Comparison of ENCODE assay signal across 9 cellular contexts in the genomic region with DNA sequence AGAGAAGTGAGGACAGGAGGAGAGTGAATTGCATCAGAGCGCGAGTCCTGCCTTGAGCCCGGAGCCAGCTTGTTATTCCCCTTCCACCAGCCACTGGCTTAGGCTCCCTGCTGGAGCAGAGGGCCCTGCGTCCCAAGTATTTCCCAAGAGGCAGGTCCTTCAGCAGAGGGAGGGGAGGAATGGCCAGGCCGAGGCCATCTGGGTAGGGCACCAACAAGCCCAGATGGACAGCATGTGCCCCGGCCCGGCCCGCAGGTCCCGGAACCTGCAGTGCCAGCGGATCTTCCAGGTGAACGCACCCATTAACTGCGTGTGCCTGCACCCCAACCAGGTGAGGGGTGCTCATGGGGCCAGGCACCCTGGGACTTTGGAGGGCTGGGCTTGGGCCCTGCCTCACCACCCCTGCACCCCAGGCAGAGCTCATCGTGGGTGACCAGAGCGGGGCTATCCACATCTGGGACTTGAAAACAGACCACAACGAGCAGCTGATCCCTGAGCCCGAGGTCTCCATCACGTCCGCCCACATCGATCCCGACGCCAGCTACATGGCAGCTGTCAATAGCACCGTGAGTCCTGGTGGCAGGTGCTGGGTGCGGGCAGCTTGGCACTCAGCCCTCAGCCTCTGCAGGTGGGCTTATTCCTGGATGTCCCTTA. TPM values are rescaled to one million over a fixed set of nuclear protein-coding genes. Genes with fewer than 3 reads are reported as not detected.
DNase-seq lines count a peak whose midpoint lies in the region; ATAC-seq and TF ChIP-seq lines count a peak whose summit lies in the region.
"Had no signal": no experiment of that assay in that cellular context is flagged by ENCODE, and none has a peak within 500 bp of the region (broad histone marks: within the 10 kb centered on the region; RNA-seq: fewer than 3 reads in every experiment).

No MANE protein-coding gene starts in this region.

- intact Hi-C loops in psoas muscle (cut with DNase I): loop anchor here in 1 of 2 donors (5.0 kb wide), 1 partner anchor 50 kb away; a partner anchor contains a TSS

- TF ChIP-seq CTCF in NB4 (IDR thresholded peaks at IDR 0.05; ENCODE audit: low read depth, low read length): no peak
- TF ChIP-seq CTCF in brain (conservative IDR thresholded peaks at IDR 0.05): no peak
- no peak for TF ChIP-seq CTCF in psoas muscle (IDR thresholded peaks at IDR 0.05)

- peaks cover 3% of the 10 kb centered on the region for H3K27me3 Mint-ChIP-seq in activated CD4-positive, alpha-beta T cell treated with anti-CD3 and anti-CD28 coated beads, Interleukin-2, amount 10 ng/mL, durations not matched to agents 7 days and 5 days
- peaks cover 3% of the 10 kb centered on the region for H3K27me3 Mint-ChIP-seq in brain

- no peaks in the 10 kb centered on the region for H3K27me3 ChIP-seq in psoas muscle (ENCODE audit: insufficient read depth in 3 of 3, low read length in 2 of 3)

- no peaks in the 10 kb centered on the region for H3K9me3 Mint-ChIP-seq in activated CD4-positive, alpha-beta T cell treated with anti-CD3 and anti-CD28 coated beads, Interleukin-2, amount 10 ng/mL, durations not matched to agents 7 days and 5 days
- H3K9me3 Mint-ChIP-seq in brain: peaks cover 0 to 13% (median 5%) of the 10 kb centered on the region in 5 experiments

- peak overlapping the region; percentile 47 for H3K4me3 ChIP-seq in NB4 (ENCODE audit: low read depth, low read length)
- peak overlapping the region; percentile 81 for H3K4me3 ChIP-seq in psoas muscle

- no peak for DNase-seq in activated CD4-positive, alpha-beta T cell treated with anti-CD3 and anti-CD28 coated beads, Interleukin-2, amount 10 ng/mL, durations not matched to agents 7 days and 5 days
- DNase-seq in activated CD4-positive, alpha-beta T cell treated with anti-CD3 and anti-CD28 coated beads, Interleukin-2, amount 50 U/mL, for 1 hour: no peak
- DNase-seq in NB4 (ENCODE audit: low read depth) (peak; percentile 54), psoas muscle (no peak)

- ATAC-seq in psoas muscle (no peak), GM18505 (IDR thresholded peaks at IDR 0.05; ENCODE audit: unreplicated experiment) (no peak), GM21786 (IDR thresholded peaks at IDR 0.05; ENCODE audit: unreplicated experiment) (no peak), GM19452 (IDR thresholded peaks at IDR 0.05; ENCODE audit: unreplicated experiment) (no peak)

- H3K27ac ChIP-seq in psoas muscle: peak overlapping the region; percentile 95

- H3K4me1 ChIP-seq in psoas muscle: peaks cover 39% of the 10 kb centered on the region

- H3K27ac Mint-ChIP-seq in activated CD4-positive, alpha-beta T cell treated with anti-CD3 and anti-CD28 coated beads, Interleukin-2, amount 10 ng/mL, durations not matched to agents 7 days and 5 days: peak overlapping the region; percentile 19
- peak overlapping the region in 4 of 5 experiments; percentile 80 to 97 (median 94) for H3K27ac Mint-ChIP-seq in brain

- TF ChIP-seq POLR2A in NB4 (IDR thresholded peaks at IDR 0.05; ENCODE audit: extremely low read depth, insufficient read length) (no peak), GM18505 (IDR thresholded peaks at IDR 0.05; ENCODE audit: borderline replicate concordance, extremely low read depth, insufficient read depth, insufficient read length) (no peak)

- H3K36me3 ChIP-seq in psoas muscle (ENCODE audit: insufficient read depth in 1 of 2, low read depth in 1 of 2): peaks cover 0 to 38% of the 10 kb centered on the region in 2 donors

- H3K36me3 Mint-ChIP-seq in activated CD4-positive, alpha-beta T cell treated with anti-CD3 and anti-CD28 coated beads, Interleukin-2, amount 10 ng/mL, durations not matched to agents 7 days and 5 days (ENCODE audit: low read depth): peaks cover 15% of the 10 kb centered on the region
- H3K36me3 Mint-ChIP-seq in brain: peaks cover 7% of the 10 kb centered on the region

- POLR2A ChIA-PET in activated CD4-positive, alpha-beta T cell treated with anti-CD3 and anti-CD28 coated beads, Interleukin-2, amount 10 ng/mL, durations not matched to agents 7 days and 5 days (lab: Charles Lee): no interaction called here

- CTCF ChIA-PET in activated CD4-positive, alpha-beta T cell treated with anti-CD3 and anti-CD28 coated beads, Interleukin-2, amount 10 ng/mL, durations not matched to agents 7 days and 5 days (lab: Charles Lee): interaction anchor here (0.6 kb wide), 1 partner anchor 40 kb away, joined by 3 read pairs; no protein-coding TSS in a partner anchor

- H3K9me3 ChIP-seq in psoas muscle: no peaks in the 10 kb centered on the region

- H3K4me3 Mint-ChIP-seq in activated CD4-positive, alpha-beta T cell treated with anti-CD3 and anti-CD28 coated beads, Interleukin-2, amount 10 ng/mL, durations not matched to agents 7 days and 5 days: peak overlapping the region; percentile 76
- H3K4me3 Mint-ChIP-seq in brain: peak overlapping the region; percentile 84 to 91 (median 89)

- H3K4me1 Mint-ChIP-seq in activated CD4-positive, alpha-beta T cell treated with anti-CD3 and anti-CD28 coated beads, Interleukin-2, amount 10 ng/mL, durations not matched to agents 7 days and 5 days: peaks cover 26% of the 10 kb centered on the region
- peaks cover 26% of the 10 kb centered on the region for H3K4me1 Mint-ChIP-seq in brain

- 75 to 87% (median 82%) methylated on average over 22 to 23 of the region's 23 CpGs for WGBS in psoas muscle, 3 donors

RNA-seq across cellular contexts. Expression of a gene that starts 1.7 kb away (rescaled TPM):
- total RNA-seq in activated CD4-positive, alpha-beta T cell treated with anti-CD3 and anti-CD28 coated beads, Interleukin-2, amount 10 ng/mL, durations not matched to agents 7 days and 5 days: 10 to 100 TPM; 35.9 to 36.4 TPM
- polyA plus RNA-seq in brain (ENCODE audit: insufficient read depth, low read depth, low replicate concordance) (131 TPM), psoas muscle (10 to 100 TPM; 58.1 to 60.5 (median 59.7) TPM)
- total RNA-seq in psoas muscle: 10 to 100 TPM; 18.8 to 35.0 (median 28.7) TPM

RNA-seq across cellular contexts. Expression of a gene that starts 3.8 kb away (rescaled TPM):
- 10 to 100 TPM; 13.9 to 17.4 TPM for total RNA-seq in activated CD4-positive, alpha-beta T cell treated with anti-CD3 and anti-CD28 coated beads, Interleukin-2, amount 10 ng/mL, durations not matched to agents 7 days and 5 days
- polyA plus RNA-seq in brain (ENCODE audit: insufficient read depth, low read depth, low replicate concordance): 5.1 TPM
- 1 to 10 TPM in 3 of 4 donors, under 1 TPM in 1; 0.86 to 5.3 (median 4.1) TPM for total RNA-seq in psoas muscle
- polyA plus RNA-seq in psoas muscle: 1 to 10 TPM; 1.4 to 3.1 (median 1.8) TPM
- polyA plus RNA-seq: CD14-positive monocyte had no signal

RNA-seq across cellular contexts. Expression of a gene that starts 7.7 kb away (rescaled TPM):
- total RNA-seq in activated CD4-positive, alpha-beta T cell treated with anti-CD3 and anti-CD28 coated beads, Interleukin-2, amount 10 ng/mL, durations not matched to agents 7 days and 5 days: 10 to 100 TPM; 19.4 to 22.9 TPM
- polyA plus RNA-seq in brain (ENCODE audit: insufficient read depth, low read depth, low replicate concordance) (16.7 TPM), psoas muscle (10 to 100 TPM; 20.9 to 27.4 (median 24.0) TPM)
- 10 to 100 TPM; 27.2 to 35.9 (median 29.8) TPM for total RNA-seq in psoas muscle

RNA-seq across cellular contexts. Expression of a gene that starts 10.5 kb away (rescaled TPM):
- total RNA-seq in activated CD4-positive, alpha-beta T cell treated with anti-CD3 and anti-CD28 coated beads, Interleukin-2, amount 10 ng/mL, durations not matched to agents 7 days and 5 days: under 1 TPM; 0.07 to 0.19 TPM
- polyA plus RNA-seq in brain (ENCODE audit: insufficient read depth, low read depth, low replicate concordance): 17.2 TPM
- 1 to 10 TPM in 1 of 4 donors, under 1 TPM in 3; 0.63 to 1.0 (median 0.76) TPM for total RNA-seq in psoas muscle
- under 1 TPM; 0.32 to 0.45 (median 0.43) TPM for polyA plus RNA-seq in psoas muscle
- polyA plus RNA-seq: CD14-positive monocyte had no signal

RNA-seq across cellular contexts. Expression of a gene that starts 16.5 kb away (rescaled TPM):
- 10 to 100 TPM; 28.8 to 32.6 TPM for total RNA-seq in activated CD4-positive, alpha-beta T cell treated with anti-CD3 and anti-CD28 coated beads, Interleukin-2, amount 10 ng/mL, durations not matched to agents 7 days and 5 days
- polyA plus RNA-seq in brain (ENCODE audit: insufficient read depth, low read depth, low replicate concordance) (20.9 TPM), psoas muscle (10 to 100 TPM; 16.8 to 21.8 (median 19.1) TPM)
- 10 to 100 TPM; 11.1 to 22.9 (median 12.8) TPM for total RNA-seq in psoas muscle
